In the genomic region with DNA sequence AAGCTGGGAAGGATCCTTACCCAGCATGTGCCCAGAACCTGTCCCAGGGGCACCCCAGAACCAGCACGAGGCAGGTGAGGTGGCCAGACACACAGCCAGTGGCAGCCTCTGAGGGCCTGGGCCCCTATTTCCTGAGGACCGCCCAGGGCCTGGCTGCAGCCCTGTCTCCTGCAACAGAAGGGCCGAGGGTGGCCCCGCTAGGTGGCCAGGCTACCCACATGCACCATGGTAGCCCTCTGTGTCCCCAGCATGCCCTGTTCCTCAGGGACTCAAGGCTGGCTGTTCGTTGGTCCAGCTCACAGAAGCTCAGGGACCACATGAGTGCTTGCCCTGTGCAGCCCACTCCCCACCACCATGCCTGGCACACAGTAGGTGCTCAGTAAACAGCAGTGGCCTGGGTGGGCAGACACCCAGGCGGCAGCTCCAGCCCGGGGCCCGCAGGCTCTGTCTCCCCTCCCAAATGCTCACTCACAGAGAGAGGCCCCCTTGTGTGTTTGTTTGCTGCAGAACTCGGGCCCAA, we compare ENCODE assay signal across 33 cellular contexts. TPM values are rescaled to one million over a fixed set of nuclear protein-coding genes. Genes with fewer than 3 reads are reported as not detected.
"Had no signal": no experiment of that assay in that cellular context is flagged by ENCODE, and none has a peak within 500 bp of the region (broad histone marks: within the 10 kb centered on the region; RNA-seq: fewer than 3 reads in every experiment).

No MANE protein-coding gene starts in this region.

- DNase-seq: dorsolateral prefrontal cortex; effector CD8-positive, alpha-beta T cell; foreskin keratinocyte; hippocampal formation; kidney glomerular epithelial cell; left colon; left ventricle myocardium inferior; lower lobe of right lung; occipital lobe; stimulated activated CD4-positive, alpha-beta T cell treated with anti-CD3 and anti-CD28 coated beads, Interleukin-12 subunit alpha, Interleukin-12 subunit beta, amount 100 ng/mL, for 4 hours; stimulated activated CD4-positive, alpha-beta T cell treated with anti-CD3 and anti-CD28 coated beads, Interleukin-1b, Interleukin-23, amount 100 ng/mL, for 48 hours; stimulated activated CD4-positive, alpha-beta T cell treated with anti-CD3 and anti-CD28 coated beads, Interleukin-4, amount 100 ng/mL, for 24 hours; stimulated activated naive CD4-positive, alpha-beta T cell treated with Interleukin-2 at 50 U/mL for 16 hours; stomach; thyroid gland; trophoblast cell had no signal

- H3K27me3 ChIP-seq: pancreas, right lobe of liver, thyroid gland, vagina had no signal

- H3K9me3 Mint-ChIP-seq: natural killer cell treated with Interleukin-12 subunit alpha and Interleukin-12 subunit beta and Interleukin-15 and Interleukin-18, amount 100 ng/mL, for 72 hours; neural progenitor cell; stimulated activated effector memory CD8-positive, alpha-beta T cell treated with anti-CD3 and anti-CD28 coated beads, Interleukin-12 subunit alpha, Interleukin-12 subunit beta, amount 100 ng/mL, for 72 hours had no signal

- H3K36me3 ChIP-seq: esophagus muscularis mucosa, gastroesophageal sphincter, heart right ventricle, left ventricle myocardium inferior, neural progenitor cell, pancreas, right lobe of liver, stomach, thyroid gland, vagina had no signal

- H3K27ac Mint-ChIP-seq: natural killer cell treated with Interleukin-12 subunit alpha and Interleukin-12 subunit beta and Interleukin-15 and Interleukin-18, amount 100 ng/mL, for 72 hours; neural progenitor cell; stimulated activated effector memory CD8-positive, alpha-beta T cell treated with anti-CD3 and anti-CD28 coated beads, Interleukin-12 subunit alpha, Interleukin-12 subunit beta, amount 100 ng/mL, for 72 hours had no signal

- ATAC-seq: foreskin keratinocyte; gastroesophageal sphincter; heart right ventricle; left colon; lower lobe of right lung; pancreas; right lobe of liver; stimulated activated effector memory CD8-positive, alpha-beta T cell treated with anti-CD3 and anti-CD28 coated beads, Interleukin-12 subunit alpha, Interleukin-12 subunit beta, amount 100 ng/mL, for 72 hours had no signal

- H3K9me3 ChIP-seq: esophagus muscularis mucosa, gastroesophageal sphincter, heart right ventricle, left ventricle myocardium inferior, lower lobe of right lung, pancreas, right lobe of liver, stomach, thyroid gland, vagina had no signal

- H3K27ac ChIP-seq: dorsolateral prefrontal cortex, esophagus muscularis mucosa, foreskin keratinocyte, gastroesophageal sphincter, heart right ventricle, left ventricle myocardium inferior, lower lobe of right lung, neural progenitor cell, pancreas, right lobe of liver, stomach, thyroid gland, vagina had no signal

- H3K4me3 ChIP-seq: dorsolateral prefrontal cortex, esophagus muscularis mucosa, gastroesophageal sphincter, heart right ventricle, left ventricle myocardium inferior, lower lobe of right lung, neural progenitor cell, pancreas, right lobe of liver, smooth muscle cell, stomach, thyroid gland, vagina had no signal

- H3K4me2 ChIP-seq: neural progenitor cell, smooth muscle cell had no signal

- H2AFZ ChIP-seq: neural progenitor cell had no signal

- H3K36me3 Mint-ChIP-seq: natural killer cell treated with Interleukin-12 subunit alpha and Interleukin-12 subunit beta and Interleukin-15 and Interleukin-18, amount 100 ng/mL, for 72 hours; neural progenitor cell; stimulated activated effector memory CD8-positive, alpha-beta T cell treated with anti-CD3 and anti-CD28 coated beads, Interleukin-12 subunit alpha, Interleukin-12 subunit beta, amount 100 ng/mL, for 72 hours had no signal

- H3K9ac ChIP-seq: neural progenitor cell had no signal

- H3K4me1 ChIP-seq: esophagus muscularis mucosa, foreskin keratinocyte, gastroesophageal sphincter, heart right ventricle, lower lobe of right lung, pancreas, right lobe of liver, stomach, thyroid gland, vagina had no signal

- H3K4me3 Mint-ChIP-seq: natural killer cell treated with Interleukin-12 subunit alpha and Interleukin-12 subunit beta and Interleukin-15 and Interleukin-18, amount 100 ng/mL, for 72 hours; stimulated activated effector memory CD8-positive, alpha-beta T cell treated with anti-CD3 and anti-CD28 coated beads, Interleukin-12 subunit alpha, Interleukin-12 subunit beta, amount 100 ng/mL, for 72 hours had no signal

- H3K4me1 Mint-ChIP-seq: stimulated activated effector memory CD8-positive, alpha-beta T cell treated with anti-CD3 and anti-CD28 coated beads, Interleukin-12 subunit alpha, Interleukin-12 subunit beta, amount 100 ng/mL, for 72 hours had no signal

RNA-seq across cellular contexts. Expression of gene HRH3, which starts 8.2 kb away (rescaled TPM):
- total RNA-seq: endothelial cell of umbilical vein; epithelial cell of proximal tubule; esophagus muscularis mucosa; fibroblast of lung; foreskin keratinocyte; gastroesophageal sphincter; heart right ventricle; left colon; left ventricle myocardium inferior; lower lobe of right lung; mesenteric fat pad; natural killer cell treated with Interleukin-12 subunit alpha and Interleukin-12 subunit beta and Interleukin-15 and Interleukin-18, amount 100 ng/mL, for 72 hours; posterior vena cava; pulmonary artery endothelial cell; right lobe of liver; smooth muscle cell; stomach; subcutaneous adipose tissue; thyroid gland; vagina had no signal
- polyA plus RNA-seq: endothelial cell of umbilical vein, fibroblast of lung, foreskin keratinocyte, heart right ventricle, smooth muscle cell, stomach had no signal
